Comparison of ENCODE assay signal across 1 cellular context in genomic region chr14:95421741-95422140, GRCh38.
TF ChIP-seq lines count a peak whose summit lies in the region.

No MANE protein-coding gene starts in this region.

TF ChIP-seq in K562, 482 proteins besides CTCF, POLR2A, EP300 and RAD21 (continued from another document):
- TF ChIP-seq, protein P1, sequence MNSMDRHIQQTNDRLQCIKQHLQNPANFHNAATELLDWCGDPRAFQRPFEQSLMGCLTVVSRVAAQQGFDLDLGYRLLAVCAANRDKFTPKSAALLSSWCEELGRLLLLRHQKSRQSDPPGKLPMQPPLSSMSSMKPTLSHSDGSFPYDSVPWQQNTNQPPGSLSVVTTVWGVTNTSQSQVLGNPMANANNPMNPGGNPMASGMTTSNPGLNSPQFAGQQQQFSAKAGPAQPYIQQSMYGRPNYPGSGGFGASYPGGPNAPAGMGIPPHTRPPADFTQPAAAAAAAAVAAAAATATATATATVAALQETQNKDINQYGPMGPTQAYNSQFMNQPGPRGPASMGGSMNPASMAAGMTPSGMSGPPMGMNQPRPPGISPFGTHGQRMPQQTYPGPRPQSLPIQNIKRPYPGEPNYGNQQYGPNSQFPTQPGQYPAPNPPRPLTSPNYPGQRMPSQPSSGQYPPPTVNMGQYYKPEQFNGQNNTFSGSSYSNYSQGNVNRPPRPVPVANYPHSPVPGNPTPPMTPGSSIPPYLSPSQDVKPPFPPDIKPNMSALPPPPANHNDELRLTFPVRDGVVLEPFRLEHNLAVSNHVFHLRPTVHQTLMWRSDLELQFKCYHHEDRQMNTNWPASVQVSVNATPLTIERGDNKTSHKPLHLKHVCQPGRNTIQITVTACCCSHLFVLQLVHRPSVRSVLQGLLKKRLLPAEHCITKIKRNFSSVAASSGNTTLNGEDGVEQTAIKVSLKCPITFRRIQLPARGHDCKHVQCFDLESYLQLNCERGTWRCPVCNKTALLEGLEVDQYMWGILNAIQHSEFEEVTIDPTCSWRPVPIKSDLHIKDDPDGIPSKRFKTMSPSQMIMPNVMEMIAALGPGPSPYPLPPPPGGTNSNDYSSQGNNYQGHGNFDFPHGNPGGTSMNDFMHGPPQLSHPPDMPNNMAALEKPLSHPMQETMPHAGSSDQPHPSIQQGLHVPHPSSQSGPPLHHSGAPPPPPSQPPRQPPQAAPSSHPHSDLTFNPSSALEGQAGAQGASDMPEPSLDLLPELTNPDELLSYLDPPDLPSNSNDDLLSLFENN (IDR thresholded peaks at IDR 0.05; ENCODE audit: low read depth in 2 of 2, low read length in 2 of 2), result no peak
- no peak for TF ChIP-seq HMG20A (CRISPR knock-in tag; conservative IDR thresholded peaks at IDR 0.05)
- TF ChIP-seq SPI1 (IDR thresholded peaks at IDR 0.05; ENCODE audit: borderline replicate concordance, low read depth, low read length), result no peak
- TF ChIP-seq, protein P2, sequence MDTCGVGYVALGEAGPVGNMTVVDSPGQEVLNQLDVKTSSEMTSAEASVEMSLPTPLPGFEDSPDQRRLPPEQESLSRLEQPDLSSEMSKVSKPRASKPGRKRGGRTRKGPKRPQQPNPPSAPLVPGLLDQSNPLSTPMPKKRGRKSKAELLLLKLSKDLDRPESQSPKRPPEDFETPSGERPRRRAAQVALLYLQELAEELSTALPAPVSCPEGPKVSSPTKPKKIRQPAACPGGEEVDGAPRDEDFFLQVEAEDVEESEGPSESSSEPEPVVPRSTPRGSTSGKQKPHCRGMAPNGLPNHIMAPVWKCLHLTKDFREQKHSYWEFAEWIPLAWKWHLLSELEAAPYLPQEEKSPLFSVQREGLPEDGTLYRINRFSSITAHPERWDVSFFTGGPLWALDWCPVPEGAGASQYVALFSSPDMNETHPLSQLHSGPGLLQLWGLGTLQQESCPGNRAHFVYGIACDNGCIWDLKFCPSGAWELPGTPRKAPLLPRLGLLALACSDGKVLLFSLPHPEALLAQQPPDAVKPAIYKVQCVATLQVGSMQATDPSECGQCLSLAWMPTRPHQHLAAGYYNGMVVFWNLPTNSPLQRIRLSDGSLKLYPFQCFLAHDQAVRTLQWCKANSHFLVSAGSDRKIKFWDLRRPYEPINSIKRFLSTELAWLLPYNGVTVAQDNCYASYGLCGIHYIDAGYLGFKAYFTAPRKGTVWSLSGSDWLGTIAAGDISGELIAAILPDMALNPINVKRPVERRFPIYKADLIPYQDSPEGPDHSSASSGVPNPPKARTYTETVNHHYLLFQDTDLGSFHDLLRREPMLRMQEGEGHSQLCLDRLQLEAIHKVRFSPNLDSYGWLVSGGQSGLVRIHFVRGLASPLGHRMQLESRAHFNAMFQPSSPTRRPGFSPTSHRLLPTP (IDR thresholded peaks at IDR 0.05; ENCODE audit: borderline replicate concordance, extremely low read depth, insufficient read length), result no peak
- peak; percentile 40 for TF ChIP-seq RBM25 (IDR thresholded peaks at IDR 0.05; ENCODE audit: low read depth, low read length, severe bottlenecking)
